Comparison of ENCODE assay signal across 1 cellular context in the genomic region with DNA sequence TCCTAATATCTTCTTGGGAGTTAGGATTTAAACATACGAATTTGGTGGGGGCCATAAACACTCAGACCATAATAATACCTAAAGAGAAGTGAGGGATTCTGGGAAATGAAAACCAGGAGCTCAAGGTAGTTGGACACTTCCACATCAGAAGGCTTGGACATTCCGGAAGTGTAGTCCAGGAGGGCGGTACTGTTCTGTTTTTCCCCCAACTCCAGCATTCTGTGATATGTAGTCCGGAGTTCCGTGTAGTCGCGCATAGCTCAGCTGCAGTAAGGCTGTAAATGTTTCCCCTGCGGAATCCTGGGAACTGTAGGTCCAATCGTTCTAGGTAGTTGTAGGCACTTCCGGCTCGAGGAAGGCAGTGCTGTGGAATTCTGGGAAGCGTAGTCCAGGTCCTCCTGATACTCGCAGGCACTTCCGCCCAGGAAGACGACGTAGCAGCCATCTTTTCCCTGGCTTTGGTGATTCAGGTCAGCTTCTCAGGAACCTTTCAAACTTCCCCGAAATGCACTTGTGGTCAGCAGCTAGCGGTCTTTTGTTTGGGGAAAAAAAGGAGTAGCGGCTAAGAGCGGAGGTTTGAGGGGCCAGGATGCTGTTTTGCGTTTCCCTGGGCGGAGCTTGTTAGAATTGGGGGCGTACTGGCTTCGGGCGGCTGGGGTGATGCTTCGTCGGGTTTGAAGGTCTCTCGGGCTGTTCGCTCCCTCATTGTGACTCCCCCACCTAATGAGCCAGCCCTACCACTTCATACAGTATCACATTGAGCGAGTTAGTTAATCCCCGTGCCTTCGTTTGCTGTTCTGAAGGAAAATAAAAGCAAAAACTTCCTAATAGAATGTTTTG.
TF ChIP-seq lines count a peak whose summit lies in the region.

Gene ZNF226 (plus strand): TSS at position 428 of the 840 bp plus-strand sequence. CDS start 4,981 bp downstream, outside the sequence.

TF ChIP-seq in HepG2, 621 proteins besides CTCF, POLR2A, EP300 and RAD21 (continued from another document and continues in another):
- peak; percentile 90 for TF ChIP-seq PRDM10 (CRISPR knock-in tag; IDR thresholded peaks at IDR 0.05; ENCODE audit: low read depth)
- no peak; the same call in 1 of the 2 replicates for TF ChIP-seq STAG1 (CRISPR knock-in tag; IDR thresholded peaks at IDR 0.05)
- TF ChIP-seq MED1 (CRISPR knock-in tag; IDR thresholded peaks at IDR 0.05): peak; percentile 56
- no peak; the same call in 1 of the 2 replicates for TF ChIP-seq ZSCAN21 (CRISPR knock-in tag; IDR thresholded peaks at IDR 0.05; ENCODE audit: borderline replicate concordance)
- TF ChIP-seq NAIF1 (CRISPR knock-in tag; IDR thresholded peaks at IDR 0.05; ENCODE audit: borderline replicate concordance): 0 out of 2 replicates have a peak, but pooled peaks have one; percentile 31
- no peak for TF ChIP-seq HNRNPL (IDR thresholded peaks at IDR 0.05; ENCODE audit: low read depth, low read length)
- peak; percentile 100 for TF ChIP-seq CREM (IDR thresholded peaks at IDR 0.05)
- no peak for TF ChIP-seq CREM (CRISPR knock-in tag; IDR thresholded peaks at IDR 0.05)
- 0 out of 2 replicates have a peak, but pooled peaks have one; percentile 22 for TF ChIP-seq HOXD1 (CRISPR knock-in tag; IDR thresholded peaks at IDR 0.05)
- TF ChIP-seq ZNF501 (CRISPR knock-in tag; IDR thresholded peaks at IDR 0.05): peak; percentile 89
- TF ChIP-seq CREBL2 (CRISPR knock-in tag; IDR thresholded peaks at IDR 0.05; ENCODE audit: borderline replicate concordance): no peak
- TF ChIP-seq NKX3-1 (CRISPR knock-in tag; IDR thresholded peaks at IDR 0.05): peak; percentile 81
- TF ChIP-seq, protein P1, sequence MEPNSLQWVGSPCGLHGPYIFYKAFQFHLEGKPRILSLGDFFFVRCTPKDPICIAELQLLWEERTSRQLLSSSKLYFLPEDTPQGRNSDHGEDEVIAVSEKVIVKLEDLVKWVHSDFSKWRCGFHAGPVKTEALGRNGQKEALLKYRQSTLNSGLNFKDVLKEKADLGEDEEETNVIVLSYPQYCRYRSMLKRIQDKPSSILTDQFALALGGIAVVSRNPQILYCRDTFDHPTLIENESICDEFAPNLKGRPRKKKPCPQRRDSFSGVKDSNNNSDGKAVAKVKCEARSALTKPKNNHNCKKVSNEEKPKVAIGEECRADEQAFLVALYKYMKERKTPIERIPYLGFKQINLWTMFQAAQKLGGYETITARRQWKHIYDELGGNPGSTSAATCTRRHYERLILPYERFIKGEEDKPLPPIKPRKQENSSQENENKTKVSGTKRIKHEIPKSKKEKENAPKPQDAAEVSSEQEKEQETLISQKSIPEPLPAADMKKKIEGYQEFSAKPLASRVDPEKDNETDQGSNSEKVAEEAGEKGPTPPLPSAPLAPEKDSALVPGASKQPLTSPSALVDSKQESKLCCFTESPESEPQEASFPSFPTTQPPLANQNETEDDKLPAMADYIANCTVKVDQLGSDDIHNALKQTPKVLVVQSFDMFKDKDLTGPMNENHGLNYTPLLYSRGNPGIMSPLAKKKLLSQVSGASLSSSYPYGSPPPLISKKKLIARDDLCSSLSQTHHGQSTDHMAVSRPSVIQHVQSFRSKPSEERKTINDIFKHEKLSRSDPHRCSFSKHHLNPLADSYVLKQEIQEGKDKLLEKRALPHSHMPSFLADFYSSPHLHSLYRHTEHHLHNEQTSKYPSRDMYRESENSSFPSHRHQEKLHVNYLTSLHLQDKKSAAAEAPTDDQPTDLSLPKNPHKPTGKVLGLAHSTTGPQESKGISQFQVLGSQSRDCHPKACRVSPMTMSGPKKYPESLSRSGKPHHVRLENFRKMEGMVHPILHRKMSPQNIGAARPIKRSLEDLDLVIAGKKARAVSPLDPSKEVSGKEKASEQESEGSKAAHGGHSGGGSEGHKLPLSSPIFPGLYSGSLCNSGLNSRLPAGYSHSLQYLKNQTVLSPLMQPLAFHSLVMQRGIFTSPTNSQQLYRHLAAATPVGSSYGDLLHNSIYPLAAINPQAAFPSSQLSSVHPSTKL (CRISPR knock-in tag; IDR thresholded peaks at IDR 0.05): peak; percentile 45; the same call in 1 of the 2 replicates
- peak; percentile 85 for TF ChIP-seq POLR2G (IDR thresholded peaks at IDR 0.05; ENCODE audit: low read depth, low read length)
- no peak for TF ChIP-seq ZNF17 (CRISPR knock-in tag; IDR thresholded peaks at IDR 0.05)
- no peak for TF ChIP-seq ZNF589 (CRISPR knock-in tag; conservative IDR thresholded peaks at IDR 0.05)
- peak; percentile 77 for TF ChIP-seq NFYB (CRISPR knock-in tag; IDR thresholded peaks at IDR 0.05)
- TF ChIP-seq, protein P2, sequence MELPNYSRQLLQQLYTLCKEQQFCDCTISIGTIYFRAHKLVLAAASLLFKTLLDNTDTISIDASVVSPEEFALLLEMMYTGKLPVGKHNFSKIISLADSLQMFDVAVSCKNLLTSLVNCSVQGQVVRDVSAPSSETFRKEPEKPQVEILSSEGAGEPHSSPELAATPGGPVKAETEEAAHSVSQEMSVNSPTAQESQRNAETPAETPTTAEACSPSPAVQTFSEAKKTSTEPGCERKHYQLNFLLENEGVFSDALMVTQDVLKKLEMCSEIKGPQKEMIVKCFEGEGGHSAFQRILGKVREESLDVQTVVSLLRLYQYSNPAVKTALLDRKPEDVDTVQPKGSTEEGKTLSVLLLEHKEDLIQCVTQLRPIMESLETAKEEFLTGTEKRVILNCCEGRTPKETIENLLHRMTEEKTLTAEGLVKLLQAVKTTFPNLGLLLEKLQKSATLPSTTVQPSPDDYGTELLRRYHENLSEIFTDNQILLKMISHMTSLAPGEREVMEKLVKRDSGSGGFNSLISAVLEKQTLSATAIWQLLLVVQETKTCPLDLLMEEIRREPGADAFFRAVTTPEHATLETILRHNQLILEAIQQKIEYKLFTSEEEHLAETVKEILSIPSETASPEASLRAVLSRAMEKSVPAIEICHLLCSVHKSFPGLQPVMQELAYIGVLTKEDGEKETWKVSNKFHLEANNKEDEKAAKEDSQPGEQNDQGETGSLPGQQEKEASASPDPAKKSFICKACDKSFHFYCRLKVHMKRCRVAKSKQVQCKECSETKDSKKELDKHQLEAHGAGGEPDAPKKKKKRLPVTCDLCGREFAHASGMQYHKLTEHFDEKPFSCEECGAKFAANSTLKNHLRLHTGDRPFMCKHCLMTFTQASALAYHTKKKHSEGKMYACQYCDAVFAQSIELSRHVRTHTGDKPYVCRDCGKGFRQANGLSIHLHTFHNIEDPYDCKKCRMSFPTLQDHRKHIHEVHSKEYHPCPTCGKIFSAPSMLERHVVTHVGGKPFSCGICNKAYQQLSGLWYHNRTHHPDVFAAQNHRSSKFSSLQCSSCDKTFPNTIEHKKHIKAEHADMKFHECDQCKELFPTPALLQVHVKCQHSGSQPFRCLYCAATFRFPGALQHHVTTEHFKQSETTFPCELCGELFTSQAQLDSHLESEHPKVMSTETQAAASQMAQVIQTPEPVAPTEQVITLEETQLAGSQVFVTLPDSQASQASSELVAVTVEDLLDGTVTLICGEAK (IDR thresholded peaks at IDR 0.05): peak; percentile 81
- TF ChIP-seq, protein P2 (CRISPR knock-in tag; IDR thresholded peaks at IDR 0.05): peak; percentile 56; the same call in 1 of the 2 replicates
- TF ChIP-seq ZNF460 (CRISPR knock-in tag; IDR thresholded peaks at IDR 0.05; ENCODE audit: borderline replicate concordance): no peak
- TF ChIP-seq DMAP1 (CRISPR knock-in tag; IDR thresholded peaks at IDR 0.05): 0 out of 2 replicates have a peak, but pooled peaks have one; percentile 58
- no peak for TF ChIP-seq ZNF354B (CRISPR knock-in tag; IDR thresholded peaks at IDR 0.05)
- peak; percentile 33; the same call in 1 of the 2 replicates for TF ChIP-seq TOPORS (CRISPR knock-in tag; IDR thresholded peaks at IDR 0.05)
- peak; percentile 67 for TF ChIP-seq E2F1 (CRISPR knock-in tag; IDR thresholded peaks at IDR 0.05)
- TF ChIP-seq, protein P3, sequence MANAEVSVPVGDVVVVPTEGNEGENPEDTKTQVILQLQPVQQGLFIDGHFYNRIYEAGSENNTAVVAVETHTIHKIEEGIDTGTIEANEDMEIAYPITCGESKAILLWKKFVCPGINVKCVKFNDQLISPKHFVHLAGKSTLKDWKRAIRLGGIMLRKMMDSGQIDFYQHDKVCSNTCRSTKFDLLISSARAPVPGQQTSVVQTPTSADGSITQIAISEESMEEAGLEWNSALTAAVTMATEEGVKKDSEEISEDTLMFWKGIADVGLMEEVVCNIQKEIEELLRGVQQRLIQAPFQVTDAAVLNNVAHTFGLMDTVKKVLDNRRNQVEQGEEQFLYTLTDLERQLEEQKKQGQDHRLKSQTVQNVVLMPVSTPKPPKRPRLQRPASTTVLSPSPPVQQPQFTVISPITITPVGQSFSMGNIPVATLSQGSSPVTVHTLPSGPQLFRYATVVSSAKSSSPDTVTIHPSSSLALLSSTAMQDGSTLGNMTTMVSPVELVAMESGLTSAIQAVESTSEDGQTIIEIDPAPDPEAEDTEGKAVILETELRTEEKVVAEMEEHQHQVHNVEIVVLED (CRISPR knock-in tag; IDR thresholded peaks at IDR 0.05; ENCODE audit: borderline replicate concordance): peak; percentile 86; the same call in 1 of the 2 replicates
- no peak for TF ChIP-seq PCBP2 (optimal IDR thresholded peaks at IDR 0.05; ENCODE audit: low read depth, low read length, poor library complexity, severe bottlenecking)
- TF ChIP-seq ZFP36L1 (CRISPR knock-in tag; IDR thresholded peaks at IDR 0.05): no peak
- no peak for TF ChIP-seq HNRNPLL (IDR thresholded peaks at IDR 0.05; ENCODE audit: low read depth, low read length, poor library complexity, severe bottlenecking)
- TF ChIP-seq HCFC1 (IDR thresholded peaks at IDR 0.05; ENCODE audit: low read depth, low read length): peak; percentile 97
- TF ChIP-seq SMAD3 (CRISPR knock-in tag; IDR thresholded peaks at IDR 0.05): peak; percentile 42; the same call in 1 of the 2 replicates
- TF ChIP-seq SP2 (CRISPR knock-in tag; IDR thresholded peaks at IDR 0.05): peak; percentile 71
- TF ChIP-seq ZNF776 (CRISPR knock-in tag; IDR thresholded peaks at IDR 0.05): no peak
